2 cellular contexts compared by ENCODE assay signal in genomic region chr22:38739300-38740055, GRCh38.
A peak's percentile ranks its signal among the peaks of the same experiment; 100 is the strongest.
TF ChIP-seq lines count a peak whose summit lies in the region.

No MANE protein-coding gene starts in this region.

TF ChIP-seq in GM12891, 5 proteins besides CTCF, POLR2A, EP300 and RAD21:
- no peak for TF ChIP-seq TAF1 (IDR thresholded peaks at IDR 0.05; ENCODE audit: low read depth, low read length)
- no peak for TF ChIP-seq SPI1 (IDR thresholded peaks at IDR 0.05; ENCODE audit: low read depth, low read length)
- no peak for TF ChIP-seq PAX5 (IDR thresholded peaks at IDR 0.05; ENCODE audit: insufficient read depth, low read length, severe bottlenecking)
- TF ChIP-seq POLR2AphosphoS5 (IDR thresholded peaks at IDR 0.05; ENCODE audit: low read depth, low read length), result no peak; the same call in 1 of the 2 replicates

TF ChIP-seq in K562, 482 proteins besides CTCF, POLR2A, EP300 and RAD21:
- no peak for TF ChIP-seq ZBTB26 (CRISPR knock-in tag; IDR thresholded peaks at IDR 0.05)
- TF ChIP-seq POLR2G (IDR thresholded peaks at IDR 0.05; ENCODE audit: low read depth, low read length), result peak; percentile 64
- 0 out of 2 replicates have a peak, but pooled peaks have one; percentile 12 for TF ChIP-seq SUPT5H (IDR thresholded peaks at IDR 0.05)
- TF ChIP-seq FOSL1 (tag; conservative IDR thresholded peaks at IDR 0.05), result no peak
- TF ChIP-seq FUS (optimal IDR thresholded peaks at IDR 0.05; ENCODE audit: low read depth, low read length), result no peak
- TF ChIP-seq ZNF232 (CRISPR knock-in tag; IDR thresholded peaks at IDR 0.05), result no peak
- TF ChIP-seq HOXB6 (CRISPR knock-in tag; IDR thresholded peaks at IDR 0.05; ENCODE audit: borderline replicate concordance), result no peak
- TF ChIP-seq ZNF274 (IDR thresholded peaks at IDR 0.05; ENCODE audit: borderline replicate concordance, low read depth, low read length), result no peak
- no peak for TF ChIP-seq HMG20A (CRISPR knock-in tag; conservative IDR thresholded peaks at IDR 0.05)
- peak; percentile 16 for TF ChIP-seq RBFOX2 (IDR thresholded peaks at IDR 0.05; ENCODE audit: low read depth, low read length)
- no peak for TF ChIP-seq CBX8 (IDR thresholded peaks at IDR 0.05; ENCODE audit: borderline replicate concordance, extremely low read depth, low read depth, low read length, poor library complexity, severe bottlenecking)
